22 cellular contexts compared by ENCODE assay signal in genomic region chr5:154133591-154133990, GRCh38.
"Had no signal": no experiment of that assay in that cellular context is flagged by ENCODE, and none has a peak within 500 bp of the region (broad histone marks: within the 10 kb centered on the region; RNA-seq: fewer than 3 reads in every experiment).

No MANE protein-coding gene starts in this region.

- H3K27ac ChIP-seq: coronary artery, esophagus muscularis mucosa, lower lobe of right lung, ovary, right lobe of liver, suprapubic skin, transverse colon, upper lobe of right lung had no signal

- H3K9me3 ChIP-seq: esophagus muscularis mucosa, lower lobe of right lung, ovary, right lobe of liver, suprapubic skin, transverse colon, upper lobe of right lung had no signal

- H3K4me1 ChIP-seq: lower lobe of right lung, right lobe of liver, suprapubic skin, transverse colon, upper lobe of right lung had no signal

- H3K36me3 ChIP-seq: esophagus muscularis mucosa, lower lobe of right lung, ovary, right lobe of liver, suprapubic skin, transverse colon, upper lobe of right lung had no signal

- DNase-seq: dermis blood vessel endothelial cell; effector memory CD4-positive, alpha-beta T cell; foreskin melanocyte; left ventricle myocardium superior; lower lobe of right lung; nucleus accumbens; retina; right lobe of liver; small intestine; stimulated activated CD4-positive, alpha-beta T cell treated with anti-CD3 and anti-CD28 coated beads, Interleukin-12 subunit alpha, Interleukin-12 subunit beta, amount 100 ng/mL, for 4 hours; stimulated activated CD4-positive, alpha-beta T cell treated with anti-CD3 and anti-CD28 coated beads, Interleukin-1b, Interleukin-23, amount 100 ng/mL, for 48 hours; stimulated activated CD4-positive, alpha-beta T cell treated with anti-CD3 and anti-CD28 coated beads, Interleukin-4, amount 100 ng/mL, for 1 hour; stimulated activated CD8-positive, alpha-beta memory T cell treated with anti-CD3 and anti-CD28 coated beads, Interleukin-4, amount 100 ng/mL, for 48 hours; stimulated activated naive CD4-positive, alpha-beta T cell; stimulated activated naive CD8-positive, alpha-beta T cell treated with anti-CD3 and anti-CD28 coated beads, Interleukin-15, amount 100 ng/mL, for 72 hours; transverse colon; upper lobe of right lung had no signal

- H3K27me3 Mint-ChIP-seq: stimulated activated naive CD8-positive, alpha-beta T cell treated with anti-CD3 and anti-CD28 coated beads, Interleukin-15, amount 100 ng/mL, for 72 hours had no signal

- H3K4me3 Mint-ChIP-seq: natural killer cell treated with Interleukin-12 subunit alpha and Interleukin-12 subunit beta and Interleukin-15 and Interleukin-18, amount 100 ng/mL, for 72 hours; stimulated activated naive CD8-positive, alpha-beta T cell treated with anti-CD3 and anti-CD28 coated beads, Interleukin-15, amount 100 ng/mL, for 72 hours had no signal

- H3K9me3 Mint-ChIP-seq: natural killer cell treated with Interleukin-12 subunit alpha and Interleukin-12 subunit beta and Interleukin-15 and Interleukin-18, amount 100 ng/mL, for 72 hours; stimulated activated naive CD8-positive, alpha-beta T cell treated with anti-CD3 and anti-CD28 coated beads, Interleukin-15, amount 100 ng/mL, for 72 hours had no signal

- ATAC-seq: left ventricle myocardium superior; lower lobe of right lung; natural killer cell treated with Interleukin-12 subunit alpha and Interleukin-12 subunit beta and Interleukin-15 and Interleukin-18, amount 100 ng/mL, for 72 hours; right lobe of liver; stimulated activated naive CD8-positive, alpha-beta T cell treated with anti-CD3 and anti-CD28 coated beads, Interleukin-15, amount 100 ng/mL, for 72 hours; upper lobe of right lung had no signal

- H3K36me3 Mint-ChIP-seq: natural killer cell treated with Interleukin-12 subunit alpha and Interleukin-12 subunit beta and Interleukin-15 and Interleukin-18, amount 100 ng/mL, for 72 hours had no signal

- H3K27me3 ChIP-seq: esophagus muscularis mucosa, ovary, right lobe of liver, suprapubic skin, transverse colon, upper lobe of right lung had no signal

- H3K4me3 ChIP-seq: coronary artery, esophagus muscularis mucosa, lower lobe of right lung, ovary, right lobe of liver, suprapubic skin, transverse colon, upper lobe of right lung had no signal
